25 cellular contexts compared by ENCODE assay signal in genomic region chr12:21323736-21324135, GRCh38. TPM values are rescaled to one million over a fixed set of nuclear protein-coding genes. Genes with fewer than 3 reads are reported as not detected.
A peak's percentile ranks its signal among the peaks of the same experiment; 100 is the strongest.
DNase-seq lines count a peak whose midpoint lies in the region; FAIRE-seq and TF ChIP-seq lines count a peak whose summit lies in the region.
"Had no signal": no experiment of that assay in that cellular context is flagged by ENCODE, and none has a peak within 500 bp of the region (broad histone marks: within the 10 kb centered on the region; RNA-seq: fewer than 3 reads in every experiment).

No MANE protein-coding gene starts in this region.

- no peak for FAIRE-seq in RCC 7860 (lab: Jason Lieb, UNC)
- FAIRE-seq: GM12878, H54, HTR-8/SVneo had no signal

- TF ChIP-seq CTCF in coronary artery (IDR thresholded peaks at IDR 0.05): no peak

- no peak overlapping the region for H3K4me3 ChIP-seq in coronary artery
- H3K4me3 ChIP-seq: GM12878 had no signal

- DNase-seq in ELF-1 (ENCODE audit: low read depth, low spot score): peak; percentile 23
- peak; percentile 6 for DNase-seq in OCI-M1 (lab: John Stamatoyannopoulos, UW)
- peak; percentile 66 for DNase-seq in globus pallidus (ENCODE audit: low spot score)
- DNase-seq in midbrain (lab: John Stamatoyannopoulos, UW): peak; percentile 40
- DNase-seq in middle frontal gyrus (ENCODE audit: extremely low spot score, low spot score): no peak
- no peak for DNase-seq in coronary artery (ENCODE audit: low spot score)
- DNase-seq in RCC 7860 (ENCODE audit: low spot score): no peak
- no peak for DNase-seq in occipital lobe (lab: John Stamatoyannopoulos, UW)
- DNase-seq: 8988T; BE2C; Caco-2; CD4-positive, CD25-positive, alpha-beta regulatory T cell; HFFc6; NCI-H1092 treated with DMSO at 0.1 percent for 48 hours; NCI-H1694; NCI-H2081 treated with DMSO at 0.1 percent for 48 hours; RPMI8226; SHP77 treated with DMSO at 0.1 percent for 48 hours; SK-N-SH had no signal

- H3K27ac ChIP-seq in coronary artery: no peak overlapping the region
- H3K27ac ChIP-seq: HL-60 had no signal

RNA-seq across cellular contexts. Expression of gene SLCO1A2, which starts 11.0 kb away (rescaled TPM):
- 8.3 TPM for total RNA-seq in occipital lobe
- total RNA-seq: CD4-positive, CD25-positive, alpha-beta regulatory T cell; GM12878; HFFc6; NCI-H460; OCI-LY7 had no signal

RNA-seq across cellular contexts. Expression of gene IAPP, which starts 49.0 kb away (rescaled TPM):
- not detected for total RNA-seq in occipital lobe
- total RNA-seq: Caco-2; CD4-positive, CD25-positive, alpha-beta regulatory T cell; GM12878; HFFc6; NCI-H460; OCI-LY7 had no signal

Comparison
In these comparisons a context has a peak if more than half of its experiments do, and no peak if none do; other contexts are left out.
1. DNase-seq: peak in ELF-1 (single experiment), OCI-M1 (single experiment), globus pallidus (single experiment) and midbrain (single experiment); none in middle frontal gyrus (single experiment), coronary artery (single experiment), RCC 7860 (single experiment) and occipital lobe (single experiment).